In genomic region chr5:145855842-145856267, GRCh38 we compare ENCODE assay signal across 9 cellular contexts. TPM values are rescaled to one million over a fixed set of nuclear protein-coding genes. Genes with fewer than 3 reads are reported as not detected.
A peak's percentile ranks its signal among the peaks of the same experiment; 100 is the strongest.
DNase-seq lines count a peak whose midpoint lies in the region; ATAC-seq, FAIRE-seq and TF ChIP-seq lines count a peak whose summit lies in the region.
"Had no signal": no experiment of that assay in that cellular context is flagged by ENCODE, and none has a peak within 500 bp of the region (broad histone marks: within the 10 kb centered on the region; RNA-seq: fewer than 3 reads in every experiment).

No MANE protein-coding gene starts in this region.

- H3K4me1 ChIP-seq in HepG2 (ENCODE audit: insufficient read depth, low read length) (peaks cover 49% of the 10 kb centered on the region), right lobe of liver (no peaks in the 10 kb centered on the region), esophagus muscularis mucosa (peaks cover 8 to 16% (median 15%) of the 10 kb centered on the region in 4 donors), muscle layer of duodenum (ENCODE audit: control insufficient read depth in 1 of 2, insufficient read depth in 2 of 2, low read length in 2 of 2) (peaks cover 0 to 12% of the 10 kb centered on the region in 2 donors), vagina (peaks cover 21% of the 10 kb centered on the region)

- no peak overlapping the region for H3K4me3 Mint-ChIP-seq in activated CD4-positive, alpha-beta T cell treated with anti-CD3 and anti-CD28 coated beads, Interleukin-2, amount 10 ng/mL, durations not matched to agents 24 days and 14 days
- H3K4me3 Mint-ChIP-seq in T-helper 17 cell = no peak overlapping the region

- H3K4me1 Mint-ChIP-seq in activated CD4-positive, alpha-beta T cell treated with anti-CD3 and anti-CD28 coated beads, Interleukin-2, amount 10 ng/mL, durations not matched to agents 24 days and 14 days = peaks cover 1% of the 10 kb centered on the region
- peaks cover 3% of the 10 kb centered on the region for H3K4me1 Mint-ChIP-seq in T-helper 17 cell

- TF ChIP-seq EP300 in HepG2 (IDR thresholded peaks at IDR 0.05; ENCODE audit: low read depth in 2 of 2, low read length in 2 of 2) (no peak), HepG2 (CRISPR knock-in tag; IDR thresholded peaks at IDR 0.05; ENCODE audit: borderline replicate concordance) (no peak), esophagus muscularis mucosa (IDR thresholded peaks at IDR 0.05) (no peak)

- BruUV-seq in HepG2 (replicated peaks; lab: Mats Ljungman, UMichigan) = TSS peak; percentile 53

- CTCF ChIA-PET in HepG2 (lab: Yijun Ruan, JAX; ENCODE audit: low intra/inter-chr PET ratio, low total read pairs) = no interaction called here

- peak; percentile 59 for FAIRE-seq in HepG2 (lab: Jason Lieb, UNC)

- H3K27me3 ChIP-seq in HepG2 (ENCODE audit: control insufficient read depth in 1 of 2, insufficient read depth in 2 of 2, low read length in 2 of 2) (no peaks in the 10 kb centered on the region), right lobe of liver (no peaks in the 10 kb centered on the region), esophagus muscularis mucosa (no peaks in the 10 kb centered on the region), muscle layer of duodenum (ENCODE audit: low read depth, low read length) (no peaks in the 10 kb centered on the region), vagina (no peaks in the 10 kb centered on the region)

- H2AFZ ChIP-seq in HepG2 (ENCODE audit: low read length) = peak overlapping the region; percentile 42

- no peaks in the 10 kb centered on the region for H3K36me3 Mint-ChIP-seq in activated CD4-positive, alpha-beta T cell treated with anti-CD3 and anti-CD28 coated beads, Interleukin-2, amount 10 ng/mL, durations not matched to agents 24 days and 14 days (ENCODE audit: low read depth)
- no peaks in the 10 kb centered on the region for H3K36me3 Mint-ChIP-seq in T-helper 17 cell (ENCODE audit: low read depth)

- WGBS in HepG2 (ENCODE audit: low lambda C conversion rate) = 3% methylated on average over 4 of the region's 4 CpGs
- WGBS in right lobe of liver (ENCODE audit: insufficient coverage, low coverage, low lambda C conversion rate, missing lambda C conversion rate) = 44% methylated on average over 4 of the region's 4 CpGs
- 62% methylated on average over 4 of the region's 4 CpGs for WGBS in esophagus muscularis mucosa

- peak; percentile 74 for ATAC-seq in HepG2
- ATAC-seq in right lobe of liver = no peak
- ATAC-seq in T-helper 17 cell = no peak

- TF ChIP-seq CTCF in HepG2 (CRISPR knock-in tag; IDR thresholded peaks at IDR 0.05) = no peak
- TF ChIP-seq CTCF in right lobe of liver (IDR thresholded peaks at IDR 0.05) = no peak
- no peak for TF ChIP-seq CTCF in esophagus muscularis mucosa (IDR thresholded peaks at IDR 0.05)
- TF ChIP-seq CTCF in vagina (IDR thresholded peaks at IDR 0.05) = no peak

- TF ChIP-seq RAD21 in HepG2 (CRISPR knock-in tag; IDR thresholded peaks at IDR 0.05) = no peak

- peaks cover 4% of the 10 kb centered on the region for H3K27me3 Mint-ChIP-seq in activated CD4-positive, alpha-beta T cell treated with anti-CD3 and anti-CD28 coated beads, Interleukin-2, amount 10 ng/mL, durations not matched to agents 24 days and 14 days
- peaks cover 39% of the 10 kb centered on the region for H3K27me3 Mint-ChIP-seq in T-helper 17 cell

- DNase-seq in HepG2 (ENCODE audit: low spot score) (peak; percentile 65), right lobe of liver (no peak), esophagus muscularis mucosa (ENCODE audit: extremely low spot score) (no peak), vagina (ENCODE audit: extremely low spot score in 2 of 2) (no peak), NCI-H2029 (lab: John Stamatoyannopoulos, UW) (no peak), T-helper 17 cell (no peak)
- no peak for DNase-seq in activated CD4-positive, alpha-beta T cell treated with anti-CD3 and anti-CD28 coated beads, Interleukin-2, amount 10 ng/mL, durations not matched to agents 24 days and 14 days
- DNase-seq: central memory CD4-positive, alpha-beta T cell had no signal

- peak overlapping the region; percentile 91 for H3K4me2 ChIP-seq in HepG2 (ENCODE audit: low read depth, low read length)

- in situ Hi-C loops in HepG2 (cut with HindIII; ENCODE audit: extremely low pct_ligation_motif_present, low pct_unique_long_range_greater_than_20kb) = no loop called here

- H3K27ac Mint-ChIP-seq in activated CD4-positive, alpha-beta T cell treated with anti-CD3 and anti-CD28 coated beads, Interleukin-2, amount 10 ng/mL, durations not matched to agents 24 days and 14 days = no peak overlapping the region
- no peak overlapping the region for H3K27ac Mint-ChIP-seq in T-helper 17 cell

- H3K36me3 ChIP-seq in HepG2 (replicated peaks in 1 of 2; ENCODE audit: control insufficient read depth in 1 of 2, insufficient read depth in 2 of 2, low read length in 2 of 2) (no peaks in the 10 kb centered on the region), right lobe of liver (no peaks in the 10 kb centered on the region), esophagus muscularis mucosa (no peaks in the 10 kb centered on the region), muscle layer of duodenum (ENCODE audit: control insufficient read depth in 1 of 2, insufficient read depth in 2 of 2, low read length in 2 of 2) (no peaks in the 10 kb centered on the region), vagina (no peaks in the 10 kb centered on the region)

- intact Hi-C loops in HepG2 (cut with micrococcal nuclease; ENCODE audit: unreplicated experiment) = loop anchor here (10.0 kb wide), 1 partner anchor 119 kb away; no protein-coding TSS in a partner anchor
- intact Hi-C loops in right lobe of liver (cut with DNase I) = no loop called here
- intact Hi-C loops in esophagus muscularis mucosa (cut with DNase I) = no loop called here
- intact Hi-C loops in vagina (cut with DNase I) = no loop called here
- intact Hi-C loops in activated CD4-positive, alpha-beta T cell treated with anti-CD3 and anti-CD28 coated beads, Interleukin-2, amount 10 ng/mL, durations not matched to agents 24 days and 14 days (cut with micrococcal nuclease) = no loop called here

- no peaks in the 10 kb centered on the region for H3K79me2 ChIP-seq in HepG2 (ENCODE audit: insufficient read depth, low read length)

- H3K9me3 ChIP-seq in HepG2 (ENCODE audit: low read length) = no peaks in the 10 kb centered on the region
- H3K9me3 ChIP-seq in right lobe of liver = no peaks in the 10 kb centered on the region
- H3K9me3 ChIP-seq in esophagus muscularis mucosa = no peaks in the 10 kb centered on the region
- H3K9me3 ChIP-seq in muscle layer of duodenum (ENCODE audit: control insufficient read depth in 1 of 2, low read length in 2 of 2) = no peaks in the 10 kb centered on the region
- no peaks in the 10 kb centered on the region for H3K9me3 ChIP-seq in vagina
- no peaks in the 10 kb centered on the region for H3K9me3 ChIP-seq in T-helper 17 cell (ENCODE audit: control insufficient read depth, low read length, poor library complexity, severe bottlenecking)

- no peaks in the 10 kb centered on the region for H4K20me1 ChIP-seq in HepG2 (ENCODE audit: insufficient read depth, low read length)

- H3K27ac ChIP-seq in HepG2 (ENCODE audit: extremely low read length, insufficient read depth, low read length) = peak overlapping the region; percentile 30
- no peak overlapping the region for H3K27ac ChIP-seq in right lobe of liver
- peak overlapping the region; percentile 71 to 85 (median 79) for H3K27ac ChIP-seq in esophagus muscularis mucosa (replicated peaks in 1 of 4)
- peak overlapping the region; percentile 33 for H3K27ac ChIP-seq in muscle layer of duodenum (ENCODE audit: low read length)
- peak overlapping the region; percentile 57 for H3K27ac ChIP-seq in vagina

- no peaks in the 10 kb centered on the region for H3K9me3 Mint-ChIP-seq in activated CD4-positive, alpha-beta T cell treated with anti-CD3 and anti-CD28 coated beads, Interleukin-2, amount 10 ng/mL, durations not matched to agents 24 days and 14 days

- peak overlapping the region; percentile 49 to 71 (median 57) for H3K4me3 ChIP-seq in HepG2 (replicated peaks in 1 of 3; ENCODE audit: insufficient read depth in 1 of 3, low read depth in 2 of 3, low read length in 3 of 3)
- H3K4me3 ChIP-seq in right lobe of liver = peak overlapping the region in 1 of 3 donors; percentile 12
- peak overlapping the region; percentile 51 to 61 (median 56) for H3K4me3 ChIP-seq in esophagus muscularis mucosa
- peak overlapping the region; percentile 43 to 53 for H3K4me3 ChIP-seq in muscle layer of duodenum (ENCODE audit: low read depth in 1 of 2, low read length in 2 of 2)
- peak overlapping the region; percentile 44 to 51 for H3K4me3 ChIP-seq in vagina

- POLR2A ChIA-PET in HepG2 (lab: Yijun Ruan, JAX) = interaction anchor here (0.6 to 2.9 kb wide), 4 partner anchors 20 to 318 kb away, joined by 3 to 17 read pairs (median 3); partner anchors contain the start of gene PRELID2

- TF ChIP-seq POLR2A in HepG2 (IDR thresholded peaks at IDR 0.05; ENCODE audit: insufficient read depth in 1 of 2, low read depth in 2 of 2, low read length in 2 of 2) (no peak), right lobe of liver (IDR thresholded peaks at IDR 0.05) (no peak), esophagus muscularis mucosa (IDR thresholded peaks at IDR 0.05; ENCODE audit: low read depth) (no peak), vagina (IDR thresholded peaks at IDR 0.05) (no peak)

- peak overlapping the region; percentile 47 for H3K9ac ChIP-seq in HepG2 (ENCODE audit: insufficient read depth, low read depth, low read length)

RNA-seq across cellular contexts. Expression of gene GRXCR2, which starts 17.0 kb away (rescaled TPM):
- total RNA-seq in HepG2 (2016; rRNA removed; fragmentation: Illumina TruSeq; extraction: Trizol) = not detected in 2 replicates
- total RNA-seq in HepG2 (2016; cell fraction: cytosol; rRNA removed; fragmentation: Illumina TruSeq; extraction: Trizol; ENCODE audit: low read depth) = not detected in 2 replicates
- not detected in 2 replicates for total RNA-seq in HepG2 (2016; cell fraction: insoluble cytoplasmic fraction; rRNA removed; fragmentation: Illumina TruSeq; extraction: Trizol)
- not detected in 2 replicates for total RNA-seq in HepG2 (2016; cell fraction: membrane; rRNA removed; fragmentation: Illumina TruSeq; extraction: Trizol)
- not detected in 2 replicates for total RNA-seq in HepG2 (2016; cell fraction: nucleus; rRNA removed; fragmentation: Illumina TruSeq; extraction: Trizol)
- polyA plus RNA-seq in HepG2 (2011; rRNA removed) = not detected in 2 replicates
- not detected in 2 replicates for polyA plus RNA-seq in HepG2 (2011; cell fraction: cytosol; rRNA removed)
- not detected in 2 replicates for polyA plus RNA-seq in HepG2 (2011; cell fraction: nucleus; rRNA removed)
- polyA plus RNA-seq in HepG2 (2012) = not detected in 2 replicates
- not detected in 2 replicates for polyA plus RNA-seq in HepG2 (2016; cell fraction: cytosol; fragmentation: Illumina TruSeq; extraction: Trizol; ENCODE audit: low read depth)
- polyA plus RNA-seq in HepG2 (2016; cell fraction: insoluble cytoplasmic fraction; fragmentation: Illumina TruSeq; extraction: Trizol; ENCODE audit: low read depth) = not detected in 2 replicates
- polyA plus RNA-seq in HepG2 (2016; cell fraction: membrane; fragmentation: Illumina TruSeq; extraction: Trizol; ENCODE audit: low read depth) = not detected in 2 replicates
- polyA plus RNA-seq in HepG2 (2016; cell fraction: nucleus; fragmentation: Illumina TruSeq; extraction: Trizol; ENCODE audit: insufficient read depth, low read depth) = not detected in 2 replicates
- polyA minus RNA-seq in HepG2 (2011; rRNA and poly(A)+ RNA removed; ENCODE audit: low replicate concordance) = not detected in 2 replicates
- polyA minus RNA-seq in HepG2 (2011; cell fraction: cytosol; rRNA and poly(A)+ RNA removed) = not detected in 2 replicates
- not detected in 2 replicates for polyA minus RNA-seq in HepG2 (2011; cell fraction: nucleus; rRNA and poly(A)+ RNA removed)
- not detected for total RNA-seq in right lobe of liver
- total RNA-seq in esophagus muscularis mucosa = not detected
- not detected for total RNA-seq in vagina
- not detected in 2 replicates for total RNA-seq in activated CD4-positive, alpha-beta T cell treated with anti-CD3 and anti-CD28 coated beads, Interleukin-2, amount 10 ng/mL, durations not matched to agents 24 days and 14 days
- not detected for total RNA-seq in T-helper 17 cell

RNA-seq across cellular contexts. Expression of gene PRELID2, which starts 20.7 kb away (rescaled TPM):
- total RNA-seq in HepG2 (2016; rRNA removed; fragmentation: Illumina TruSeq; extraction: Trizol) = 20.3 and 22.9 TPM in 2 replicates
- total RNA-seq in HepG2 (2016; cell fraction: cytosol; rRNA removed; fragmentation: Illumina TruSeq; extraction: Trizol; ENCODE audit: low read depth) = 101 and 103 TPM in 2 replicates
- 17.7 and 21.8 TPM in 2 replicates for total RNA-seq in HepG2 (2016; cell fraction: insoluble cytoplasmic fraction; rRNA removed; fragmentation: Illumina TruSeq; extraction: Trizol)
- total RNA-seq in HepG2 (2016; cell fraction: membrane; rRNA removed; fragmentation: Illumina TruSeq; extraction: Trizol) = 46.4 and 49.5 TPM in 2 replicates
- 24.4 and 25.3 TPM in 2 replicates for total RNA-seq in HepG2 (2016; cell fraction: nucleus; rRNA removed; fragmentation: Illumina TruSeq; extraction: Trizol)
- polyA plus RNA-seq in HepG2 (2011; rRNA removed) = 7.7 and 10.0 TPM in 2 replicates
- 5.8 and 6.4 TPM in 2 replicates for polyA plus RNA-seq in HepG2 (2011; cell fraction: cytosol; rRNA removed)
- 4.7 and 6.6 TPM in 2 replicates for polyA plus RNA-seq in HepG2 (2011; cell fraction: nucleus; rRNA removed)
- 7.9 and 14.2 TPM in 2 replicates for polyA plus RNA-seq in HepG2 (2012)
- polyA plus RNA-seq in HepG2 (2016; cell fraction: cytosol; fragmentation: Illumina TruSeq; extraction: Trizol; ENCODE audit: low read depth) = 27.3 and 41.2 TPM in 2 replicates
- polyA plus RNA-seq in HepG2 (2016; cell fraction: insoluble cytoplasmic fraction; fragmentation: Illumina TruSeq; extraction: Trizol; ENCODE audit: low read depth) = 12.7 and 13.8 TPM in 2 replicates
- 23.3 and 27.7 TPM in 2 replicates for polyA plus RNA-seq in HepG2 (2016; cell fraction: membrane; fragmentation: Illumina TruSeq; extraction: Trizol; ENCODE audit: low read depth)
- 8.8 and 9.8 TPM in 2 replicates for polyA plus RNA-seq in HepG2 (2016; cell fraction: nucleus; fragmentation: Illumina TruSeq; extraction: Trizol; ENCODE audit: insufficient read depth, low read depth)
- 6.9 and 13.0 TPM in 2 replicates for polyA minus RNA-seq in HepG2 (2011; rRNA and poly(A)+ RNA removed; ENCODE audit: low replicate concordance)
- 10.9 and 14.5 TPM in 2 replicates for polyA minus RNA-seq in HepG2 (2011; cell fraction: cytosol; rRNA and poly(A)+ RNA removed)
- 89.4 and 91.3 TPM in 2 replicates for polyA minus RNA-seq in HepG2 (2011; cell fraction: nucleus; rRNA and poly(A)+ RNA removed)
- total RNA-seq in right lobe of liver = 1 to 10 TPM; 2.6 to 9.3 (median 4.1) TPM
- total RNA-seq in esophagus muscularis mucosa = 10 to 100 TPM; 12.8 to 19.7 (median 15.3) TPM
- total RNA-seq in vagina = 16.2 TPM
- 3.1 and 3.6 TPM in 2 replicates for total RNA-seq in activated CD4-positive, alpha-beta T cell treated with anti-CD3 and anti-CD28 coated beads, Interleukin-2, amount 10 ng/mL, durations not matched to agents 24 days and 14 days
- total RNA-seq in T-helper 17 cell = 1 to 10 TPM; 1.2 to 3.0 TPM

Comparison
In these comparisons a context has a peak if more than half of its experiments do, and no peak if none do; other contexts are left out.
1. H3K27ac ChIP-seq: peak in HepG2 (single experiment), esophagus muscularis mucosa (4 of 4), muscle layer of duodenum (single experiment) and vagina (single experiment); none in right lobe of liver (0 of 3).